1 cellular context compared by ENCODE assay signal in the genomic region with DNA sequence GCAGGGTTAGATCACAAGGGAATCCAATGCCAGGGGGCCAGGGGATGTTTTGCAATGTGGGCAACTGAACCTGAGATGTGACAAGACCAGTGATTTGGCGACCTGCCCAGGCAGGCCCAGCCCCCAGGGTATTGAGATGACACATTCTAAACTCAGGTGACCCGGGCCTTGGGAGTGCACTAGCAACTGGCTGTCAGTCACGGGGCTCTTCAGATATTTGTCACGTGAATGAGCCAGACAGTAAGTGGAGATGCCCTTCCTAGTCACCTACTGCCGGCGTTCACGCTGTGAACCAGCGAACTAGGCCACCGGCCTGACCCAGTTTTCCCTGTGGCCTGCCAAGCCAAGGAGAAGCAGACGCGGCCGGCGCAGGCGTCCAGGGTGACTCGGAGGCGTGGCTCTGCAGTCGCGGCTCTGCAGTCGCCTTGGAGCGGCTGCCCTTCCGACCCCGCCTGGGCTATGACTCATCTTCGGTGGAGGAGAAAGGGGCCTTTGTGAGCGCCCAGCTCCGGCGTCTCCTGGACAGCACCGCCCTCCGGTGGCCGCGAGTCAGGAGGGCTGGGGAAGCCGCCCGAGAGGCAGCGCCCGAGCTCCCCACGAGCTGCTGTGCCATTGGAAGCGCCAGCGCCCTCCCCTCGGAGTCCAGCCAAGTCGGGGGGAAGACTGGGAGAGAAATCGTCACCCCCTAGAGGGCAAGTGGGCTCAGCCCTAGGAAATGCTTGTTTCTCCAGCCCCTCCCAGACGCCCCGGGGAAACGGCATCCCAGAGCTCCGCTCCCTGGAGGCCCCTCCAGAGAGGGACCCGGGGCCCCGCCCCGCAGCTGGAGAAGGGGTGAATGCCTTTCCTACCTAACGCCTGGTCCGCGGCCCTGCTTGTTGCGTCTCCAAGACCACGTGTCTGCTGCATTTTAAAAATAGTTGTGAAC.
TF ChIP-seq lines count a peak whose summit lies in the region.

No MANE protein-coding gene starts in this region.

TF ChIP-seq in HCT116, 20 proteins besides CTCF, POLR2A, EP300 and RAD21 (continued from another document):
- TF ChIP-seq, protein P1, sequence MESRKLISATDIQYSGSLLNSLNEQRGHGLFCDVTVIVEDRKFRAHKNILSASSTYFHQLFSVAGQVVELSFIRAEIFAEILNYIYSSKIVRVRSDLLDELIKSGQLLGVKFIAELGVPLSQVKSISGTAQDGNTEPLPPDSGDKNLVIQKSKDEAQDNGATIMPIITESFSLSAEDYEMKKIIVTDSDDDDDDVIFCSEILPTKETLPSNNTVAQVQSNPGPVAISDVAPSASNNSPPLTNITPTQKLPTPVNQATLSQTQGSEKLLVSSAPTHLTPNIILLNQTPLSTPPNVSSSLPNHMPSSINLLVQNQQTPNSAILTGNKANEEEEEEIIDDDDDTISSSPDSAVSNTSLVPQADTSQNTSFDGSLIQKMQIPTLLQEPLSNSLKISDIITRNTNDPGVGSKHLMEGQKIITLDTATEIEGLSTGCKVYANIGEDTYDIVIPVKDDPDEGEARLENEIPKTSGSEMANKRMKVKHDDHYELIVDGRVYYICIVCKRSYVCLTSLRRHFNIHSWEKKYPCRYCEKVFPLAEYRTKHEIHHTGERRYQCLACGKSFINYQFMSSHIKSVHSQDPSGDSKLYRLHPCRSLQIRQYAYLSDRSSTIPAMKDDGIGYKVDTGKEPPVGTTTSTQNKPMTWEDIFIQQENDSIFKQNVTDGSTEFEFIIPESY (IDR thresholded peaks at IDR 0.05; ENCODE audit: extremely low read depth, insufficient replicate concordance, low read length) = no peak
- TF ChIP-seq SRF (IDR thresholded peaks at IDR 0.05; ENCODE audit: low read depth) = no peak
- no peak for TF ChIP-seq EZH2phosphoT487 (IDR thresholded peaks at IDR 0.05; ENCODE audit: borderline replicate concordance)
- TF ChIP-seq TCF7L2 (IDR thresholded peaks at IDR 0.05; ENCODE audit: borderline replicate concordance, extremely low read depth, insufficient read depth, insufficient read length) = peak; percentile 67
TF ChIP-seq in HCT116: peak in this region for 8.
